Comparison of ENCODE assay signal across 10 cellular contexts in the genomic region with DNA sequence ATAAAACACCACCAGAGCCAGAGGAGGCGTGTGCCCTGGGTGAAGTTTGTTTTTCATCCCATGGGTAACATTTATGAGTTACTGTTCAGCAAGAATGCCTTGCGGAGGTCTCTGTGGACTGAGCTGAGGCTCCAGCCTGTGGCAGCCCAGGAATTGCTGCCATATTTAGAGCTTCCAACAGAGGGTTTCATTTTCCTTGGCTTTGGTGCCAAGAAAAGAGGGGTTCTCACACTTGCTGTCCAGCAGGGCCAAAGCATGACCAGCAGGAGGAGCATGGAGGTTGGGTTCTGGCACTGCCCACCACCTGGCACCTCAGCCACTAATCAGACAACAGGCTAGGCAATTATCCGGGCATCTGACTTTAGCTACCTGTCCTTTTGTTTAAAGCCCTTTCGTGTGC. TPM values are rescaled to one million over a fixed set of nuclear protein-coding genes. Genes with fewer than 3 reads are reported as not detected.
A peak's percentile ranks its signal among the peaks of the same experiment; 100 is the strongest.
DNase-seq lines count a peak whose midpoint lies in the region; ATAC-seq and TF ChIP-seq lines count a peak whose summit lies in the region.
"Had no signal": no experiment of that assay in that cellular context is flagged by ENCODE, and none has a peak within 500 bp of the region (broad histone marks: within the 10 kb centered on the region; RNA-seq: fewer than 3 reads in every experiment).

No MANE protein-coding gene starts in this region.

- no peak overlapping the region for H3K4me3 Mint-ChIP-seq in activated naive CD4-positive, alpha-beta T cell treated with anti-CD3 and anti-CD28 coated beads, Interleukin-2, amount 10 ng/mL, durations not matched to agents 7 days and 5 days
- no peak overlapping the region for H3K4me3 Mint-ChIP-seq in activated naive CD4-positive, alpha-beta T cell treated with anti-CD3 and anti-CD28 coated beads for 36 hours
- H3K4me3 Mint-ChIP-seq: activated naive CD4-positive, alpha-beta T cell treated with anti-CD3 and anti-CD28 coated beads, Interleukin-2, amount 50 U/mL, for 24 hours had no signal

- no peaks in the 10 kb centered on the region for H3K36me3 Mint-ChIP-seq in activated naive CD4-positive, alpha-beta T cell treated with anti-CD3 and anti-CD28 coated beads, Interleukin-2, amount 10 ng/mL, durations not matched to agents 7 days and 5 days
- H3K36me3 Mint-ChIP-seq in activated naive CD4-positive, alpha-beta T cell treated with anti-CD3 and anti-CD28 coated beads for 36 hours (ENCODE audit: low read depth), result no peaks in the 10 kb centered on the region
- H3K36me3 Mint-ChIP-seq: activated naive CD4-positive, alpha-beta T cell treated with anti-CD3 and anti-CD28 coated beads, Interleukin-2, amount 50 U/mL, for 24 hours had no signal

- H3K4me1 ChIP-seq in breast epithelium (peaks cover 10 to 69% of the 10 kb centered on the region in 2 donors), liver (ENCODE audit: control insufficient read depth in 4 of 4, insufficient read depth in 4 of 4, low read length in 3 of 4) (peaks cover 34 to 93% (median 90%) of the 10 kb centered on the region in 4 donors), upper lobe of left lung (peaks cover 98 to 100% (median 98%) of the 10 kb centered on the region in 4 donors)

- no peak for TF ChIP-seq CTCF in breast epithelium (IDR thresholded peaks at IDR 0.05)
- peak; percentile 26 for TF ChIP-seq CTCF in liver (IDR thresholded peaks at IDR 0.05; ENCODE audit: low read depth, low read length, missing input control)
- peak in 3 of 6 experiments; percentile 26 to 40 (median 27) for TF ChIP-seq CTCF in upper lobe of left lung (IDR thresholded peaks at IDR 0.05)

- H3K4me3 ChIP-seq in breast epithelium (no peak overlapping the region), liver (ENCODE audit: low read depth in 1 of 3, low read length in 3 of 3) (no peak overlapping the region), upper lobe of left lung (peak overlapping the region in 1 of 4 donors; percentile 34)

- no peak for ATAC-seq in upper lobe of left lung (ENCODE audit: low FRiP score in 2 of 2)

- peak in 1 of 2 donors; percentile 39 for TF ChIP-seq RAD21 in liver (IDR thresholded peaks at IDR 0.05)

- H3K9me3 ChIP-seq in breast epithelium, result no peaks in the 10 kb centered on the region
- H3K9me3 ChIP-seq in liver (ENCODE audit: control insufficient read depth in 4 of 4, low read length in 3 of 4), result no peaks in the 10 kb centered on the region
- H3K9me3 ChIP-seq in upper lobe of left lung, result no peaks in the 10 kb centered on the region

- H3K27ac Mint-ChIP-seq in activated naive CD4-positive, alpha-beta T cell treated with anti-CD3 and anti-CD28 coated beads, Interleukin-2, amount 10 ng/mL, durations not matched to agents 7 days and 5 days, result no peak overlapping the region
- H3K27ac Mint-ChIP-seq in activated naive CD4-positive, alpha-beta T cell treated with anti-CD3 and anti-CD28 coated beads for 36 hours, result no peak overlapping the region

- peak; percentile 36 for DNase-seq in activated naive CD4-positive, alpha-beta T cell treated with anti-CD3 and anti-CD28 coated beads, Interleukin-2, amount 10 ng/mL, durations not matched to agents 7 days and 5 days
- no peak for DNase-seq in activated naive CD4-positive, alpha-beta T cell treated with anti-CD3 and anti-CD28 coated beads for 36 hours
- no peak for DNase-seq in breast epithelium (ENCODE audit: low spot score in 2 of 2)
- DNase-seq in upper lobe of left lung, result no peak
- no peak for DNase-seq in NCI-H1092 treated with DMSO at 0.1 percent for 48 hours (lab: John Stamatoyannopoulos, UW)
- no peak for DNase-seq in NOMO-1 (lab: John Stamatoyannopoulos, UW; ENCODE audit: unreplicated experiment in 2 of 2)
- DNase-seq in amniotic stem cell (lab: John Stamatoyannopoulos, UW), result no peak
- DNase-seq: NCI-H1436 had no signal

- H3K36me3 ChIP-seq in breast epithelium, result no peaks in the 10 kb centered on the region
- no peaks in the 10 kb centered on the region for H3K36me3 ChIP-seq in liver (ENCODE audit: control insufficient read depth in 4 of 4, insufficient read depth in 3 of 4, low read depth in 1 of 4, low read length in 3 of 4)
- H3K36me3 ChIP-seq in upper lobe of left lung, result peaks cover 0 to 5% (median 0%) of the 10 kb centered on the region in 4 donors

- H3K27me3 Mint-ChIP-seq in activated naive CD4-positive, alpha-beta T cell treated with anti-CD3 and anti-CD28 coated beads, Interleukin-2, amount 10 ng/mL, durations not matched to agents 7 days and 5 days, result peaks cover 71% of the 10 kb centered on the region
- H3K27me3 Mint-ChIP-seq in activated naive CD4-positive, alpha-beta T cell treated with anti-CD3 and anti-CD28 coated beads for 36 hours (ENCODE audit: low read depth), result peaks cover 2% of the 10 kb centered on the region
- H3K27me3 Mint-ChIP-seq: activated naive CD4-positive, alpha-beta T cell treated with anti-CD3 and anti-CD28 coated beads, Interleukin-2, amount 50 U/mL, for 24 hours had no signal

- no peaks in the 10 kb centered on the region for H3K9me3 Mint-ChIP-seq in activated naive CD4-positive, alpha-beta T cell treated with anti-CD3 and anti-CD28 coated beads, Interleukin-2, amount 10 ng/mL, durations not matched to agents 7 days and 5 days
- no peaks in the 10 kb centered on the region for H3K9me3 Mint-ChIP-seq in activated naive CD4-positive, alpha-beta T cell treated with anti-CD3 and anti-CD28 coated beads for 36 hours
- H3K9me3 Mint-ChIP-seq: activated naive CD4-positive, alpha-beta T cell treated with anti-CD3 and anti-CD28 coated beads, Interleukin-2, amount 50 U/mL, for 24 hours had no signal

- TF ChIP-seq POLR2A in breast epithelium (IDR thresholded peaks at IDR 0.05) (no peak), upper lobe of left lung (IDR thresholded peaks at IDR 0.05) (no peak)

- H3K9ac ChIP-seq in liver (ENCODE audit: low read depth in 1 of 2, low read length in 2 of 2), result no peak overlapping the region

- CTCF ChIA-PET in activated naive CD4-positive, alpha-beta T cell treated with anti-CD3 and anti-CD28 coated beads, Interleukin-2, amount 10 ng/mL, durations not matched to agents 7 days and 5 days (lab: Charles Lee), result interaction anchor here (1.3 kb wide), 1 partner anchor 29 kb away, joined by 3 read pairs; no protein-coding TSS in a partner anchor
- CTCF ChIA-PET in activated naive CD4-positive, alpha-beta T cell treated with anti-CD3 and anti-CD28 coated beads for 36 hours (lab: Charles Lee), result no interaction called here

- peak overlapping the region; percentile 71 to 92 for H3K27ac ChIP-seq in breast epithelium
- peak overlapping the region; percentile 81 to 82 for H3K27ac ChIP-seq in liver (ENCODE audit: low read depth in 1 of 2, low read length in 2 of 2)
- peak overlapping the region; percentile 70 to 83 (median 78) for H3K27ac ChIP-seq in upper lobe of left lung

- peaks cover 27% of the 10 kb centered on the region for H3K4me1 Mint-ChIP-seq in activated naive CD4-positive, alpha-beta T cell treated with anti-CD3 and anti-CD28 coated beads, Interleukin-2, amount 10 ng/mL, durations not matched to agents 7 days and 5 days
- peaks cover 14% of the 10 kb centered on the region for H3K4me1 Mint-ChIP-seq in activated naive CD4-positive, alpha-beta T cell treated with anti-CD3 and anti-CD28 coated beads for 36 hours (ENCODE audit: low read depth)

- intact Hi-C loops in activated naive CD4-positive, alpha-beta T cell treated with anti-CD3 and anti-CD28 coated beads for 36 hours (cut with micrococcal nuclease), result no loop called here
- intact Hi-C loops in breast epithelium (cut with DNase I; ENCODE audit: low total_unique reads), result no loop called here

- WGBS in liver, result 83% methylated on average over 4 of the region's 4 CpGs
- 63 to 69% methylated on average over 4 of the region's 4 CpGs for WGBS in upper lobe of left lung, 2 donors

- H3K27me3 ChIP-seq in breast epithelium (no peaks in the 10 kb centered on the region), liver (ENCODE audit: control insufficient read depth in 4 of 4, insufficient read depth in 4 of 4, low read length in 3 of 4) (no peaks in the 10 kb centered on the region), upper lobe of left lung (no peaks in the 10 kb centered on the region)

- TF ChIP-seq EP300 in upper lobe of left lung (IDR thresholded peaks at IDR 0.05), result no peak

TF ChIP-seq in liver, 16 proteins besides CTCF, POLR2A, EP300 and RAD21:
- TF ChIP-seq REST (IDR thresholded peaks at IDR 0.05) (peak; percentile 48), JUND (IDR thresholded peaks at IDR 0.05) (no peak)

RNA-seq across cellular contexts. Expression of gene EPAS1, which starts 36.7 kb away (rescaled TPM):
- total RNA-seq in activated naive CD4-positive, alpha-beta T cell treated with anti-CD3 and anti-CD28 coated beads for 36 hours, result 1 to 10 TPM; 2.1 to 2.9 TPM
- total RNA-seq in breast epithelium (100 to 1,000 TPM in 2 of 3 donors, 10 to 100 TPM in 1; 92.5 to 274 (median 229) TPM), liver (100 to 1,000 TPM in 1 of 2 donors, 10 to 100 TPM in 1; 51.5 to 193 TPM), upper lobe of left lung (1,000 to 10,000 TPM in 4 of 6 donors, 100 to 1,000 TPM in 2; 440 to 1,878 (median 1,131) TPM)
- polyA plus RNA-seq in liver, result 10 to 100 TPM; 26.2 to 70.7 TPM

Comparison
In these comparisons a context has a peak if more than half of its experiments do, and no peak if none do; other contexts are left out.
1. RNA of gene EPAS1, which starts 36.7 kb away (total RNA-seq): 440 to 1,878 TPM in upper lobe of left lung, 92.5 to 274 TPM in breast epithelium and 51.5 to 193 TPM in liver; 2.1 to 2.9 TPM in activated naive CD4-positive, alpha-beta T cell treated with anti-CD3 and anti-CD28 coated beads for 36 hours; every median in the first group is over 10 times any median in the second.
2. Peak in every context shown above with its lines, with median percentiles within 50 percentile points of each other: H3K27ac ChIP-seq.